ENCODE assay signal across 12 cellular contexts in genomic region chr1:156852414-156852874, GRCh38. TPM values are rescaled to one million over a fixed set of nuclear protein-coding genes. Genes with fewer than 3 reads are reported as not detected.
A peak's percentile ranks its signal among the peaks of the same experiment; 100 is the strongest.
DNase-seq lines count a peak whose midpoint lies in the region; ATAC-seq and TF ChIP-seq lines count a peak whose summit lies in the region.
"Had no signal": no experiment of that assay in that cellular context is flagged by ENCODE, and none has a peak within 500 bp of the region (broad histone marks: within the 10 kb centered on the region; RNA-seq: fewer than 3 reads in every experiment).

No MANE protein-coding gene starts in this region.

- DNase-seq in COR-L47 (lab: John Stamatoyannopoulos, UW) (peak; percentile 97), NCI-H2081 treated with DMSO at 0.1 percent for 48 hours (lab: John Stamatoyannopoulos, UW) (peak; percentile 73), mucosa of gallbladder (ENCODE audit: low spot score) (peak; percentile 28), Calu3 (no peak), NAMALWA (ENCODE audit: low spot score) (no peak)
- DNase-seq in activated T-cell treated with anti-CD3 and anti-CD28 coated beads, Interleukin-2, amount 50 U/mL, for 72 hours = no peak
- DNase-seq: activated CD4-positive, CD25-positive, alpha-beta regulatory T cell; endodermal cell; naive B cell; stimulated activated naive CD8-positive, alpha-beta T cell treated with anti-CD3 and anti-CD28 coated beads, Interleukin-15, Interleukin-2, amounts not matched to agents 100 U/mL and 50 U/mL, for 24 hours had no signal

- no TSS peak for BruUV-seq in Calu3 (replicated peaks; lab: Mats Ljungman, UMichigan)

- peak overlapping the region in 3 of 5 experiments; percentile 20 to 67 (median 37) for H3K27ac Mint-ChIP-seq in brain
- H3K27ac Mint-ChIP-seq in Calu3 (ENCODE audit: unreplicated experiment) = no peak overlapping the region
- no peak overlapping the region for H3K27ac Mint-ChIP-seq in activated T-cell treated with anti-CD3 and anti-CD28 coated beads, Interleukin-2, amount 50 U/mL, for 72 hours
- H3K27ac Mint-ChIP-seq: endodermal cell, naive B cell had no signal

- H3K27me3 Mint-ChIP-seq in brain (peaks cover 85% of the 10 kb centered on the region), Calu3 (ENCODE audit: unreplicated experiment) (peaks cover 82% of the 10 kb centered on the region)
- H3K27me3 Mint-ChIP-seq in activated T-cell treated with anti-CD3 and anti-CD28 coated beads, Interleukin-2, amount 50 U/mL, for 72 hours (ENCODE audit: low read depth) = peaks cover 22% of the 10 kb centered on the region

- no peaks in the 10 kb centered on the region for H3K36me3 Mint-ChIP-seq in brain
- no peaks in the 10 kb centered on the region for H3K36me3 Mint-ChIP-seq in Calu3 (ENCODE audit: insufficient read depth, unreplicated experiment)
- H3K36me3 Mint-ChIP-seq in activated T-cell treated with anti-CD3 and anti-CD28 coated beads, Interleukin-2, amount 50 U/mL, for 72 hours (ENCODE audit: insufficient read depth in 2 of 2) = no peaks in the 10 kb centered on the region
- H3K36me3 Mint-ChIP-seq: naive B cell had no signal

- peaks cover 0 to 9% (median 0%) of the 10 kb centered on the region in 5 experiments for H3K9me3 Mint-ChIP-seq in brain
- no peaks in the 10 kb centered on the region for H3K9me3 Mint-ChIP-seq in Calu3 (ENCODE audit: low read depth, unreplicated experiment)
- no peaks in the 10 kb centered on the region for H3K9me3 Mint-ChIP-seq in activated T-cell treated with anti-CD3 and anti-CD28 coated beads, Interleukin-2, amount 50 U/mL, for 72 hours
- H3K9me3 Mint-ChIP-seq: endodermal cell, naive B cell had no signal

- intact Hi-C loops in Calu3 (cut with micrococcal nuclease; ENCODE audit: unreplicated experiment) = loop anchor here (10.0 kb wide), 1 partner anchor 168 kb away; no protein-coding TSS in a partner anchor

- no peak for TF ChIP-seq CTCF in brain (conservative IDR thresholded peaks at IDR 0.05)
- no peak for TF ChIP-seq CTCF in Calu3 (IDR thresholded peaks at IDR 0.05; ENCODE audit: unreplicated experiment)

- H3K4me1 Mint-ChIP-seq in brain (peaks cover 37% of the 10 kb centered on the region), Calu3 (ENCODE audit: low read depth, unreplicated experiment) (no peaks in the 10 kb centered on the region)
- H3K4me1 Mint-ChIP-seq in activated T-cell treated with anti-CD3 and anti-CD28 coated beads, Interleukin-2, amount 50 U/mL, for 72 hours (ENCODE audit: low read depth) = peaks cover 16% of the 10 kb centered on the region

- CTCF ChIA-PET in Calu3 (lab: Charles Lee) = no interaction called here

- ATAC-seq in activated T-cell treated with anti-CD3 and anti-CD28 coated beads, Interleukin-2, amount 50 U/mL, for 72 hours (replicated peaks in 1 of 2) = no peak
- ATAC-seq in GM21526 (IDR thresholded peaks at IDR 0.05; ENCODE audit: low FRiP score, unreplicated experiment) = no peak
- ATAC-seq: stimulated activated naive CD8-positive, alpha-beta T cell treated with anti-CD3 and anti-CD28 coated beads, Interleukin-15, Interleukin-2, amounts not matched to agents 100 U/mL and 50 U/mL, for 24 hours had no signal

- H3K4me3 Mint-ChIP-seq in brain (no peak overlapping the region), Calu3 (ENCODE audit: low read depth, unreplicated experiment) (no peak overlapping the region)
- H3K4me3 Mint-ChIP-seq in activated T-cell treated with anti-CD3 and anti-CD28 coated beads, Interleukin-2, amount 50 U/mL, for 72 hours = no peak overlapping the region
- H3K4me3 Mint-ChIP-seq: endodermal cell, naive B cell had no signal

RNA-seq across cellular contexts. Expression of gene INSRR, which starts 6.5 kb away (rescaled TPM):
- 0.42 TPM for polyA plus RNA-seq in brain (ENCODE audit: insufficient read depth, low read depth, low replicate concordance)
- total RNA-seq in mucosa of gallbladder = 0.58 TPM
- total RNA-seq in Calu3 (2022) = not detected in 2 replicates
- under 1 TPM; 0.17 to 0.30 TPM for total RNA-seq in activated T-cell treated with anti-CD3 and anti-CD28 coated beads, Interleukin-2, amount 50 U/mL, for 72 hours

RNA-seq across cellular contexts. Expression of gene NTRK1, which starts 8.2 kb away (rescaled TPM):
- 0.32 TPM for polyA plus RNA-seq in brain (ENCODE audit: insufficient read depth, low read depth, low replicate concordance)
- total RNA-seq in mucosa of gallbladder (3.3 TPM), Calu3 (2022) (not detected in 2 replicates)
- 10 to 100 TPM; 16.8 to 21.4 TPM for total RNA-seq in activated T-cell treated with anti-CD3 and anti-CD28 coated beads, Interleukin-2, amount 50 U/mL, for 72 hours

RNA-seq across cellular contexts. Expression of gene SH2D2A, which starts 35.8 kb away (rescaled TPM):
- 0.36 TPM for polyA plus RNA-seq in brain (ENCODE audit: insufficient read depth, low read depth, low replicate concordance)
- total RNA-seq in mucosa of gallbladder (5.4 TPM), Calu3 (2022) (2.9 and 3.1 TPM in 2 replicates)
- 100 to 1,000 TPM; 221 to 246 TPM for total RNA-seq in activated T-cell treated with anti-CD3 and anti-CD28 coated beads, Interleukin-2, amount 50 U/mL, for 72 hours

RNA-seq across cellular contexts. Expression of gene PEAR1, which starts 41.1 kb away (rescaled TPM):
- 2.2 TPM for polyA plus RNA-seq in brain (ENCODE audit: insufficient read depth, low read depth, low replicate concordance)
- total RNA-seq in mucosa of gallbladder (9.9 TPM), Calu3 (2022) (3.0 and 3.2 TPM in 2 replicates)
- under 1 TPM in 1 of 2 donors, not detected in 1; 0.07 TPM for total RNA-seq in activated T-cell treated with anti-CD3 and anti-CD28 coated beads, Interleukin-2, amount 50 U/mL, for 72 hours

Comparison
In these comparisons a context has a peak if more than half of its experiments do, and no peak if none do; other contexts are left out.
1. DNase-seq: peak in COR-L47 (single experiment), NCI-H2081 treated with DMSO at 0.1 percent for 48 hours (single experiment) and mucosa of gallbladder (single experiment); none in Calu3 (single experiment), NAMALWA (single experiment) and activated T-cell treated with anti-CD3 and anti-CD28 coated beads, Interleukin-2, amount 50 U/mL, for 72 hours (0 of 2).
2. H3K27ac Mint-ChIP-seq: peak in brain (3 of 5); none in Calu3 (single experiment) and activated T-cell treated with anti-CD3 and anti-CD28 coated beads, Interleukin-2, amount 50 U/mL, for 72 hours (single experiment).
3. RNA of gene SH2D2A, which starts 35.8 kb away (total RNA-seq): 221 to 246 TPM in activated T-cell treated with anti-CD3 and anti-CD28 coated beads, Interleukin-2, amount 50 U/mL, for 72 hours; 5.4 TPM in mucosa of gallbladder (single experiment) and 2.9 to 3.1 TPM in Calu3; every median in the first group is over 10 times any median in the second.